Comparison of ENCODE assay signal across 10 cellular contexts in genomic region chr4:82367438-82368097, GRCh38. TPM values are rescaled to one million over a fixed set of nuclear protein-coding genes. Genes with fewer than 3 reads are reported as not detected.
A peak's percentile ranks its signal among the peaks of the same experiment; 100 is the strongest.
DNase-seq lines count a peak whose midpoint lies in the region; ATAC-seq and TF ChIP-seq lines count a peak whose summit lies in the region.
"Had no signal": no experiment of that assay in that cellular context is flagged by ENCODE, and none has a peak within 500 bp of the region (broad histone marks: within the 10 kb centered on the region; RNA-seq: fewer than 3 reads in every experiment).

No MANE protein-coding gene starts in this region.

- no peaks in the 10 kb centered on the region for H3K9me3 ChIP-seq in CD4-positive, CD25-positive, alpha-beta regulatory T cell (ENCODE audit: control insufficient read depth in 2 of 2, low read length in 2 of 2)
- no peaks in the 10 kb centered on the region for H3K9me3 ChIP-seq in vagina

- TF ChIP-seq CTCF in HFFc6 (IDR thresholded peaks at IDR 0.05) (no peak), mesothelial cell of epicardium (IDR thresholded peaks at IDR 0.05; ENCODE audit: unreplicated experiment) (no peak), vagina (IDR thresholded peaks at IDR 0.05) (no peak)

- TF ChIP-seq POLR2A in vagina (IDR thresholded peaks at IDR 0.05): no peak

- intact Hi-C loops in vagina (cut with DNase I): no loop called here

- POLR2A ChIA-PET in HEK293T (lab: Yijun Ruan, JAX): interaction anchor here (1.0 to 1.8 kb wide), 2 partner anchors 62 to 667 kb away, joined by 3 to 12 read pairs; partner anchors contain the start of gene COPS4

- H3K4me1 Mint-ChIP-seq in CD4-positive, CD25-positive, alpha-beta regulatory T cell: peaks cover 51 to 90% (median 76%) of the 10 kb centered on the region in 4 donors
- H3K4me1 Mint-ChIP-seq in HFFc6 (ENCODE audit: low read depth) (peaks cover 77% of the 10 kb centered on the region), mesothelial cell of epicardium (peaks cover 64% of the 10 kb centered on the region)
- peaks cover 49% of the 10 kb centered on the region for H3K4me1 Mint-ChIP-seq in activated T-helper 17 cell treated with anti-CD3 and anti-CD28 coated beads, Interleukin-2, amount 50 U/mL, for 72 hours

- peaks cover 22% of the 10 kb centered on the region for H3K36me3 ChIP-seq in CD4-positive, CD25-positive, alpha-beta regulatory T cell (ENCODE audit: control insufficient read depth, insufficient read depth, low read length)
- no peaks in the 10 kb centered on the region for H3K36me3 ChIP-seq in vagina

- H3K4me1 ChIP-seq in CD4-positive, CD25-positive, alpha-beta regulatory T cell (ENCODE audit: control insufficient read depth, insufficient read depth, low read length, poor library complexity, severe bottlenecking): peaks cover 92% of the 10 kb centered on the region
- peaks cover 95% of the 10 kb centered on the region for H3K4me1 ChIP-seq in vagina

- no peaks in the 10 kb centered on the region for H3K9me3 Mint-ChIP-seq in CD4-positive, CD25-positive, alpha-beta regulatory T cell
- H3K9me3 Mint-ChIP-seq in HFFc6 (no peaks in the 10 kb centered on the region), mesothelial cell of epicardium (no peaks in the 10 kb centered on the region)
- no peaks in the 10 kb centered on the region for H3K9me3 Mint-ChIP-seq in activated T-helper 17 cell treated with anti-CD3 and anti-CD28 coated beads, Interleukin-2, amount 50 U/mL, for 72 hours

- peaks cover 39% of the 10 kb centered on the region for H3K36me3 Mint-ChIP-seq in CD4-positive, CD25-positive, alpha-beta regulatory T cell
- H3K36me3 Mint-ChIP-seq in HFFc6 (ENCODE audit: low read depth) (peaks cover 46% of the 10 kb centered on the region), mesothelial cell of epicardium (peaks cover 8% of the 10 kb centered on the region)
- H3K36me3 Mint-ChIP-seq in activated T-helper 17 cell treated with anti-CD3 and anti-CD28 coated beads, Interleukin-2, amount 50 U/mL, for 72 hours (ENCODE audit: low read depth): peaks cover 99% of the 10 kb centered on the region

- H3K4me3 Mint-ChIP-seq in CD4-positive, CD25-positive, alpha-beta regulatory T cell: peak overlapping the region; percentile 42 to 98 (median 81)
- no peak overlapping the region; the same call in 1 of the 2 replicates for H3K4me3 Mint-ChIP-seq in HFFc6
- peak overlapping the region; percentile 100 for H3K4me3 Mint-ChIP-seq in activated T-helper 17 cell treated with anti-CD3 and anti-CD28 coated beads, Interleukin-2, amount 50 U/mL, for 72 hours
- H3K4me3 Mint-ChIP-seq in mesothelial cell of epicardium: no peak overlapping the region

- CTCF ChIA-PET in HEK293T (lab: Yijun Ruan, JAX): interaction anchor here (0.6 kb wide), 1 partner anchor 12 kb away, joined by 3 read pairs; no protein-coding TSS in a partner anchor

- peak overlapping the region; percentile 100 for H3K4me3 ChIP-seq in CD4-positive, CD25-positive, alpha-beta regulatory T cell (ENCODE audit: low read depth, low read length)
- H3K4me3 ChIP-seq in vagina: no peak overlapping the region

- peak overlapping the region; percentile 33 to 75 (median 68) for H3K27ac Mint-ChIP-seq in CD4-positive, CD25-positive, alpha-beta regulatory T cell
- H3K27ac Mint-ChIP-seq in HFFc6 (peak overlapping the region; percentile 17; the same call in 1 of the 2 replicates), mesothelial cell of epicardium (peak overlapping the region; percentile 30)
- H3K27ac Mint-ChIP-seq in activated T-helper 17 cell treated with anti-CD3 and anti-CD28 coated beads, Interleukin-2, amount 50 U/mL, for 72 hours: peak overlapping the region; percentile 6

- no peak for ATAC-seq in CD4-positive, CD25-positive, alpha-beta regulatory T cell (ENCODE audit: low read depth in 2 of 2)
- peak; percentile 51 for ATAC-seq in activated T-helper 17 cell treated with anti-CD3 and anti-CD28 coated beads, Interleukin-2, amount 50 U/mL, for 72 hours (replicated peaks)
- no peak for ATAC-seq in HG03442 (IDR thresholded peaks at IDR 0.05; ENCODE audit: unreplicated experiment)

- no peaks in the 10 kb centered on the region for H3K27me3 Mint-ChIP-seq in CD4-positive, CD25-positive, alpha-beta regulatory T cell
- H3K27me3 Mint-ChIP-seq in HFFc6 (ENCODE audit: insufficient read depth): peaks cover 3% of the 10 kb centered on the region; the same call in 1 of the 2 replicates
- H3K27me3 Mint-ChIP-seq in activated T-helper 17 cell treated with anti-CD3 and anti-CD28 coated beads, Interleukin-2, amount 50 U/mL, for 72 hours: no peaks in the 10 kb centered on the region
- H3K27me3 Mint-ChIP-seq in mesothelial cell of epicardium (ENCODE audit: low read depth): no peaks in the 10 kb centered on the region

- DNase-seq in CD4-positive, CD25-positive, alpha-beta regulatory T cell: no peak
- DNase-seq in HFFc6 (no peak), mesothelial cell of epicardium (ENCODE audit: low spot score in 2 of 2, unreplicated experiment in 2 of 2) (no peak), HEK293T (ENCODE audit: extremely low spot score) (no peak), vagina (ENCODE audit: extremely low spot score in 2 of 2) (no peak), NCI-H146 treated with DMSO at 0.1 percent for 48 hours (lab: John Stamatoyannopoulos, UW; ENCODE audit: unreplicated experiment) (no peak)
- DNase-seq: islet precursor cell, NCI-H187 had no signal

- no peaks in the 10 kb centered on the region for H3K27me3 ChIP-seq in CD4-positive, CD25-positive, alpha-beta regulatory T cell (ENCODE audit: control insufficient read depth, insufficient read depth, low read length)
- H3K27me3 ChIP-seq in vagina: no peaks in the 10 kb centered on the region

- H3K27ac ChIP-seq in CD4-positive, CD25-positive, alpha-beta regulatory T cell (ENCODE audit: insufficient read depth, low read length, poor library complexity, severe bottlenecking): peak overlapping the region; percentile 7
- H3K27ac ChIP-seq in vagina: no peak overlapping the region

TF ChIP-seq in HEK293T, 16 proteins besides CTCF, POLR2A, EP300 and RAD21:
- no peak for TF ChIP-seq FOXA1 (IDR thresholded peaks at IDR 0.05)
- no peak for TF ChIP-seq CTBP1 (IDR thresholded peaks at IDR 0.05; ENCODE audit: borderline replicate concordance)
- no peak for TF ChIP-seq FOXK2 (IDR thresholded peaks at IDR 0.05)
- no peak for TF ChIP-seq L3MBTL2 (conservative IDR thresholded peaks at IDR 0.05)
- no peak for TF ChIP-seq LEF1 (IDR thresholded peaks at IDR 0.05; ENCODE audit: borderline replicate concordance)
- TF ChIP-seq NFRKB (IDR thresholded peaks at IDR 0.05): no peak
- TF ChIP-seq ELF4 (IDR thresholded peaks at IDR 0.05): no peak
- no peak for TF ChIP-seq ARNT (IDR thresholded peaks at IDR 0.05)

RNA-seq across cellular contexts. Expression of gene HNRNPD, which starts 6.2 kb away (rescaled TPM):
- total RNA-seq in CD4-positive, CD25-positive, alpha-beta regulatory T cell: 270 TPM
- 100 to 1,000 TPM; 193 to 210 (median 202) TPM for polyA plus RNA-seq in CD4-positive, CD25-positive, alpha-beta regulatory T cell
- total RNA-seq in HFFc6 (2021; fragmentation: NEBNext Ultra II Directional; extraction: Animal tissue kit (Norgen Biotek cat#: 25700)): 100 to 1,000 TPM; 149 to 284 (median 243) TPM
- total RNA-seq in activated T-helper 17 cell treated with anti-CD3 and anti-CD28 coated beads, Interleukin-2, amount 50 U/mL, for 72 hours: 100 to 1,000 TPM; 241 to 437 TPM
- total RNA-seq in mesothelial cell of epicardium (338 to 352 TPM (median 344 TPM) in 3 replicates), vagina (91.8 TPM)

Comparison
In these comparisons a context has a peak if more than half of its experiments do, and no peak if none do; other contexts are left out.
1. H3K27ac Mint-ChIP-seq: peak in every context shown above with its lines; median percentile 68 in CD4-positive, CD25-positive, alpha-beta regulatory T cell; 30 in mesothelial cell of epicardium; 17 in HFFc6; 6 in activated T-helper 17 cell treated with anti-CD3 and anti-CD28 coated beads, Interleukin-2, amount 50 U/mL, for 72 hours.
2. H3K4me3 Mint-ChIP-seq: peak in CD4-positive, CD25-positive, alpha-beta regulatory T cell (4 of 4) and activated T-helper 17 cell treated with anti-CD3 and anti-CD28 coated beads, Interleukin-2, amount 50 U/mL, for 72 hours (single experiment); none in HFFc6 (single experiment) and mesothelial cell of epicardium (single experiment).